Comparison of ENCODE assay signal across 10 cellular contexts in the genomic region with DNA sequence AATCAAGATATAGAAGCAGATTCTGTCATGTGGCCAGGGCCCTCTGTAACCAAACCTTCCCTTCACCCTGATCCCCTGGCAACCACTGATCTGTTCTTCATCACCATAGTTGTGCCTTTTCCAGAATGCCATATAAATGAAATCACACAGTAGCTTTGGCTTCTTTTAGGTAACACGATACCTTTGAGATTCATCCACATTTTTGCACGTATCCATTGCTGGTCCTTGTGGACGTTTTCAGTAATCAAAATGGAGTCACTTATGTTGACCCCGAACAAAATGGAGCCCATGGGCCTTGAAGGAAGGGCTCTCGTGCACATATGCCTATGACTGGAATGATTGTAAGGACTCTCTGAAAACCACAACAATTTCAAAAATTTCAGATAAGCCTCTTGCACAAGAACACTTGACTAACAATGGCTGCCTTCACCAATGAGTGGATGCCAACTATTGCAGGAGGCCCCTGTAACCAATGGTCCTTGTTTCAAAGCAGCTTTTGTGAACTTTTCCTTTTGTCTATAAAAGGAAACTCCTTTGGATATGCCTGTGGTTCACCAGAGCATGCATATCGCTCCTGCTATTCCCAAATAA.
DNase-seq lines count a peak whose midpoint lies in the region; ATAC-seq and TF ChIP-seq lines count a peak whose summit lies in the region.
"Had no signal": no experiment of that assay in that cellular context is flagged by ENCODE, and none has a peak within 500 bp of the region (broad histone marks: within the 10 kb centered on the region; RNA-seq: fewer than 3 reads in every experiment).

No MANE protein-coding gene starts in this region.

- H3K4me3 Mint-ChIP-seq in type B pancreatic cell: no peak overlapping the region

- CTCF ChIA-PET in SK-N-SH (lab: Yijun Ruan, JAX): interaction anchor here (2.6 kb wide), 1 partner anchor 12 kb away, joined by 10 read pairs; no protein-coding TSS in a partner anchor
- CTCF ChIA-PET in GM10248 (lab: Yijun Ruan, JAX): interaction anchor here (1.3 kb wide), 1 partner anchor 10 kb away, joined by 3 read pairs; no protein-coding TSS in a partner anchor

- no peaks in the 10 kb centered on the region for H3K9me3 ChIP-seq in SK-N-SH
- H3K9me3 ChIP-seq: BLaER1, heart left ventricle had no signal

- peaks cover 3% of the 10 kb centered on the region for H3K27me3 Mint-ChIP-seq in type B pancreatic cell

- H3F3A ChIP-seq in SK-N-SH (replicated peaks; ENCODE audit: insufficient read depth): no peaks in the 10 kb centered on the region

- POLR2A ChIA-PET in SK-N-SH (lab: Yijun Ruan, JAX) (no interaction called here), GM10248 (lab: Yijun Ruan, JAX) (no interaction called here)

- H3K9me3 Mint-ChIP-seq in type B pancreatic cell: no peaks in the 10 kb centered on the region

- H4K20me1 ChIP-seq in SK-N-SH (ENCODE audit: insufficient read depth): no peaks in the 10 kb centered on the region
- H4K20me1 ChIP-seq: BLaER1 had no signal

- H2AFZ ChIP-seq in SK-N-SH (ENCODE audit: low read depth): peak overlapping the region; percentile 60

- no peaks in the 10 kb centered on the region for H3K36me3 Mint-ChIP-seq in type B pancreatic cell

- peak; percentile 46 for ATAC-seq in Right ventricle myocardium superior (ENCODE audit: poor library complexity)

- H3K27ac Mint-ChIP-seq in type B pancreatic cell: peak overlapping the region; percentile 57

- no peak overlapping the region for H3K4me3 ChIP-seq in SK-N-SH (ENCODE audit: low read depth in 2 of 2, low read length in 1 of 2)
- H3K4me3 ChIP-seq: BLaER1, heart left ventricle had no signal

- TF ChIP-seq RAD21 in SK-N-SH (IDR thresholded peaks at IDR 0.05; ENCODE audit: low read length): no peak

- no peaks in the 10 kb centered on the region for H3K27me3 ChIP-seq in SK-N-SH (ENCODE audit: insufficient read depth)
- H3K27me3 ChIP-seq: BLaER1, heart left ventricle had no signal

- 66% methylated on average over 6 of the region's 6 CpGs for WGBS in SK-N-SH (ENCODE audit: low lambda C conversion rate)

- peak in 1 of 2 experiments; percentile 56; a peak in 1 of 4 replicates for TF ChIP-seq EP300 in SK-N-SH (IDR thresholded peaks at IDR 0.05; ENCODE audit: borderline replicate concordance in 1 of 2, low read depth in 1 of 2, low read length in 1 of 2)

- H3K9me2 ChIP-seq in SK-N-SH: no peaks in the 10 kb centered on the region

- peak; percentile 65 for DNase-seq in SIG-M5 treated with dmso at 0.1 percent for 504 hours (lab: John Stamatoyannopoulos, UW; ENCODE audit: unreplicated experiment)
- DNase-seq in SIG-M5 (lab: John Stamatoyannopoulos, UW): no peak
- no peak for DNase-seq in SK-N-SH
- DNase-seq in Right ventricle myocardium superior: no peak
- DNase-seq in type B pancreatic cell (ENCODE audit: extremely low spot score, unreplicated experiment): no peak
- no peak for DNase-seq in effector CD4-positive, alpha-beta T cell
- no peak for DNase-seq in NAMALWA (ENCODE audit: low spot score)
- no peak for DNase-seq in GM10248 (ENCODE audit: extremely low spot score)
- DNase-seq: heart left ventricle had no signal

- no peaks in the 10 kb centered on the region for H3K36me3 ChIP-seq in SK-N-SH (replicated peaks in 1 of 2; ENCODE audit: control insufficient read depth in 1 of 2, insufficient read depth in 2 of 2, low read length in 1 of 2)
- H3K36me3 ChIP-seq: BLaER1, heart left ventricle had no signal

- H3K9ac ChIP-seq in SK-N-SH: no peak overlapping the region
- H3K9ac ChIP-seq: BLaER1 had no signal

- H3K79me2 ChIP-seq in SK-N-SH (ENCODE audit: insufficient read depth): no peaks in the 10 kb centered on the region

- intact Hi-C loops in Right ventricle myocardium superior (cut with DNase I): no loop called here

- H3K4me2 ChIP-seq in SK-N-SH: no peak overlapping the region

- TF ChIP-seq CTCF in SK-N-SH (IDR thresholded peaks at IDR 0.05) (no peak), type B pancreatic cell (conservative IDR thresholded peaks at IDR 0.05) (no peak), GM10248 (IDR thresholded peaks at IDR 0.05; ENCODE audit: control extremely low read depth, extremely low read depth, low read depth, missing control alignments) (no peak)

- peaks cover 34% of the 10 kb centered on the region for H3K4me1 Mint-ChIP-seq in type B pancreatic cell (ENCODE audit: unreplicated experiment)

- peaks cover 5 to 11% of the 10 kb centered on the region in 2 experiments; a peak in 2 of 4 replicates for H3K4me1 ChIP-seq in SK-N-SH (ENCODE audit: control insufficient read depth in 1 of 2, insufficient read depth in 2 of 2, low read depth in 1 of 2, low read length in 1 of 2)

- no peak overlapping the region for H3K27ac ChIP-seq in SK-N-SH (ENCODE audit: low read depth in 2 of 2, low read length in 1 of 2)
- H3K27ac ChIP-seq: BLaER1 had no signal

TF ChIP-seq in SK-N-SH, 30 proteins besides CTCF, POLR2A, EP300 and RAD21 (continues in another document):
- TF ChIP-seq, protein P1, sequence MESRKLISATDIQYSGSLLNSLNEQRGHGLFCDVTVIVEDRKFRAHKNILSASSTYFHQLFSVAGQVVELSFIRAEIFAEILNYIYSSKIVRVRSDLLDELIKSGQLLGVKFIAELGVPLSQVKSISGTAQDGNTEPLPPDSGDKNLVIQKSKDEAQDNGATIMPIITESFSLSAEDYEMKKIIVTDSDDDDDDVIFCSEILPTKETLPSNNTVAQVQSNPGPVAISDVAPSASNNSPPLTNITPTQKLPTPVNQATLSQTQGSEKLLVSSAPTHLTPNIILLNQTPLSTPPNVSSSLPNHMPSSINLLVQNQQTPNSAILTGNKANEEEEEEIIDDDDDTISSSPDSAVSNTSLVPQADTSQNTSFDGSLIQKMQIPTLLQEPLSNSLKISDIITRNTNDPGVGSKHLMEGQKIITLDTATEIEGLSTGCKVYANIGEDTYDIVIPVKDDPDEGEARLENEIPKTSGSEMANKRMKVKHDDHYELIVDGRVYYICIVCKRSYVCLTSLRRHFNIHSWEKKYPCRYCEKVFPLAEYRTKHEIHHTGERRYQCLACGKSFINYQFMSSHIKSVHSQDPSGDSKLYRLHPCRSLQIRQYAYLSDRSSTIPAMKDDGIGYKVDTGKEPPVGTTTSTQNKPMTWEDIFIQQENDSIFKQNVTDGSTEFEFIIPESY (IDR thresholded peaks at IDR 0.05; ENCODE audit: borderline replicate concordance, low read depth): no peak
- TF ChIP-seq, protein P2, sequence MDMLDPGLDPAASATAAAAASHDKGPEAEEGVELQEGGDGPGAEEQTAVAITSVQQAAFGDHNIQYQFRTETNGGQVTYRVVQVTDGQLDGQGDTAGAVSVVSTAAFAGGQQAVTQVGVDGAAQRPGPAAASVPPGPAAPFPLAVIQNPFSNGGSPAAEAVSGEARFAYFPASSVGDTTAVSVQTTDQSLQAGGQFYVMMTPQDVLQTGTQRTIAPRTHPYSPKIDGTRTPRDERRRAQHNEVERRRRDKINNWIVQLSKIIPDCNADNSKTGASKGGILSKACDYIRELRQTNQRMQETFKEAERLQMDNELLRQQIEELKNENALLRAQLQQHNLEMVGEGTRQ (IDR thresholded peaks at IDR 0.05; ENCODE audit: borderline replicate concordance, low read depth, low read length): no peak
- TF ChIP-seq TAF1 (IDR thresholded peaks at IDR 0.05; ENCODE audit: borderline replicate concordance, low read depth, low read length) (no peak), NRF1 (IDR thresholded peaks at IDR 0.05; ENCODE audit: low read depth, low read length) (no peak), CHD2 (IDR thresholded peaks at IDR 0.05; ENCODE audit: low read length, partially characterized antibody) (no peak), MEF2A (IDR thresholded peaks at IDR 0.05; ENCODE audit: borderline replicate concordance, low read depth) (no peak), TCF12 (IDR thresholded peaks at IDR 0.05) (peak; percentile 91), NFIC (IDR thresholded peaks at IDR 0.05; ENCODE audit: borderline replicate concordance) (peak; percentile 66; the same call in 1 of the 2 replicates), FOXJ3 (CRISPR knock-in tag; IDR thresholded peaks at IDR 0.05) (no peak), ELF1 (IDR thresholded peaks at IDR 0.05) (no peak), RCOR1 (IDR thresholded peaks at IDR 0.05; ENCODE audit: low read length) (no peak), YY1 (IDR thresholded peaks at IDR 0.05; ENCODE audit: low read depth) (peak; percentile 91), FOSL2 (IDR thresholded peaks at IDR 0.05; ENCODE audit: borderline replicate concordance, low read depth) (no peak; the same call in 1 of the 2 replicates), JUND (IDR thresholded peaks at IDR 0.05) (peak; percentile 43), FOXM1 (IDR thresholded peaks at IDR 0.05; ENCODE audit: low read depth) (no peak), SIN3A (IDR thresholded peaks at IDR 0.05; ENCODE audit: borderline replicate concordance, low read depth, low read length) (no peak), EZH2phosphoT487 (IDR thresholded peaks at IDR 0.05; ENCODE audit: borderline replicate concordance, low read depth) (no peak), RXRA (IDR thresholded peaks at IDR 0.05; ENCODE audit: borderline replicate concordance, low read depth) (0 out of 2 replicates have a peak, but pooled peaks have one; percentile 43), POLR2AphosphoS5 (IDR thresholded peaks at IDR 0.05; ENCODE audit: low read depth, low read length) (peak; percentile 30; the same call in 1 of the 2 replicates)
- TF ChIP-seq, protein P3, sequence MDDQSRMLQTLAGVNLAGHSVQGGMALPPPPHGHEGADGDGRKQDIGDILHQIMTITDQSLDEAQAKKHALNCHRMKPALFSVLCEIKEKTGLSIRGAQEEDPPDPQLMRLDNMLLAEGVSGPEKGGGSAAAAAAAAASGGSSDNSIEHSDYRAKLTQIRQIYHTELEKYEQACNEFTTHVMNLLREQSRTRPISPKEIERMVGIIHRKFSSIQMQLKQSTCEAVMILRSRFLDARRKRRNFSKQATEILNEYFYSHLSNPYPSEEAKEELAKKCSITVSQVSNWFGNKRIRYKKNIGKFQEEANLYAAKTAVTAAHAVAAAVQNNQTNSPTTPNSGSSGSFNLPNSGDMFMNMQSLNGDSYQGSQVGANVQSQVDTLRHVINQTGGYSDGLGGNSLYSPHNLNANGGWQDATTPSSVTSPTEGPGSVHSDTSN (IDR thresholded peaks at IDR 0.05): peak; percentile 77
- TF ChIP-seq, protein P4, sequence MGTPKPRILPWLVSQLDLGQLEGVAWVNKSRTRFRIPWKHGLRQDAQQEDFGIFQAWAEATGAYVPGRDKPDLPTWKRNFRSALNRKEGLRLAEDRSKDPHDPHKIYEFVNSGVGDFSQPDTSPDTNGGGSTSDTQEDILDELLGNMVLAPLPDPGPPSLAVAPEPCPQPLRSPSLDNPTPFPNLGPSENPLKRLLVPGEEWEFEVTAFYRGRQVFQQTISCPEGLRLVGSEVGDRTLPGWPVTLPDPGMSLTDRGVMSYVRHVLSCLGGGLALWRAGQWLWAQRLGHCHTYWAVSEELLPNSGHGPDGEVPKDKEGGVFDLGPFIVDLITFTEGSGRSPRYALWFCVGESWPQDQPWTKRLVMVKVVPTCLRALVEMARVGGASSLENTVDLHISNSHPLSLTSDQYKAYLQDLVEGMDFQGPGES (IDR thresholded peaks at IDR 0.05; ENCODE audit: low read depth, low read length): no peak
